ENCODE assay signal across 1 cellular context in the genomic region with DNA sequence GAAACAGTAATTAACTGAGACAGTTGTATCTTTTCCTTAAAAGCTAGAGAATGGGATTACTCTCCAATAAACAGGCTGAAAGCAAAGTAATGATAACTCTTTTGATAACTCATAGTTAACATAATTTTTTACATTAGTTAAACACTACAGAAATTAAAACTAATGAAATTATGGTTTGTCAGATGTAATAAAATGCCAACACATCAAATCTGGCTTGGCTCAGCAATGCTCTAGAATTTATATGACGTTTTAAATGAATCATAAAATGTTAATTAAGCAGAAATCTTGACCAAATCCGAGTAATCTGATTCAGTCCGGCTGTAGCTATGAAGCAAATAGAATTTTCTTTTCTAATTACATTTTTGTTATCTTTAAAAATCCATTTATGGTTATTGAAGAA.
TF ChIP-seq lines count a peak whose summit lies in the region.

No MANE protein-coding gene starts in this region.

TF ChIP-seq in HepG2, 621 proteins besides CTCF, POLR2A, EP300 and RAD21 (continued from another document):
- TF ChIP-seq ZNF614 (CRISPR knock-in tag; IDR thresholded peaks at IDR 0.05; ENCODE audit: borderline replicate concordance) (no peak), CENPT (CRISPR knock-in tag; IDR thresholded peaks at IDR 0.05; ENCODE audit: low read depth) (no peak), FLYWCH1 (CRISPR knock-in tag; IDR thresholded peaks at IDR 0.05) (no peak), ZFP41 (CRISPR knock-in tag; IDR thresholded peaks at IDR 0.05; ENCODE audit: borderline replicate concordance) (no peak), RFX5 (IDR thresholded peaks at IDR 0.05; ENCODE audit: low read depth, low read length) (no peak)
- TF ChIP-seq, protein P1, sequence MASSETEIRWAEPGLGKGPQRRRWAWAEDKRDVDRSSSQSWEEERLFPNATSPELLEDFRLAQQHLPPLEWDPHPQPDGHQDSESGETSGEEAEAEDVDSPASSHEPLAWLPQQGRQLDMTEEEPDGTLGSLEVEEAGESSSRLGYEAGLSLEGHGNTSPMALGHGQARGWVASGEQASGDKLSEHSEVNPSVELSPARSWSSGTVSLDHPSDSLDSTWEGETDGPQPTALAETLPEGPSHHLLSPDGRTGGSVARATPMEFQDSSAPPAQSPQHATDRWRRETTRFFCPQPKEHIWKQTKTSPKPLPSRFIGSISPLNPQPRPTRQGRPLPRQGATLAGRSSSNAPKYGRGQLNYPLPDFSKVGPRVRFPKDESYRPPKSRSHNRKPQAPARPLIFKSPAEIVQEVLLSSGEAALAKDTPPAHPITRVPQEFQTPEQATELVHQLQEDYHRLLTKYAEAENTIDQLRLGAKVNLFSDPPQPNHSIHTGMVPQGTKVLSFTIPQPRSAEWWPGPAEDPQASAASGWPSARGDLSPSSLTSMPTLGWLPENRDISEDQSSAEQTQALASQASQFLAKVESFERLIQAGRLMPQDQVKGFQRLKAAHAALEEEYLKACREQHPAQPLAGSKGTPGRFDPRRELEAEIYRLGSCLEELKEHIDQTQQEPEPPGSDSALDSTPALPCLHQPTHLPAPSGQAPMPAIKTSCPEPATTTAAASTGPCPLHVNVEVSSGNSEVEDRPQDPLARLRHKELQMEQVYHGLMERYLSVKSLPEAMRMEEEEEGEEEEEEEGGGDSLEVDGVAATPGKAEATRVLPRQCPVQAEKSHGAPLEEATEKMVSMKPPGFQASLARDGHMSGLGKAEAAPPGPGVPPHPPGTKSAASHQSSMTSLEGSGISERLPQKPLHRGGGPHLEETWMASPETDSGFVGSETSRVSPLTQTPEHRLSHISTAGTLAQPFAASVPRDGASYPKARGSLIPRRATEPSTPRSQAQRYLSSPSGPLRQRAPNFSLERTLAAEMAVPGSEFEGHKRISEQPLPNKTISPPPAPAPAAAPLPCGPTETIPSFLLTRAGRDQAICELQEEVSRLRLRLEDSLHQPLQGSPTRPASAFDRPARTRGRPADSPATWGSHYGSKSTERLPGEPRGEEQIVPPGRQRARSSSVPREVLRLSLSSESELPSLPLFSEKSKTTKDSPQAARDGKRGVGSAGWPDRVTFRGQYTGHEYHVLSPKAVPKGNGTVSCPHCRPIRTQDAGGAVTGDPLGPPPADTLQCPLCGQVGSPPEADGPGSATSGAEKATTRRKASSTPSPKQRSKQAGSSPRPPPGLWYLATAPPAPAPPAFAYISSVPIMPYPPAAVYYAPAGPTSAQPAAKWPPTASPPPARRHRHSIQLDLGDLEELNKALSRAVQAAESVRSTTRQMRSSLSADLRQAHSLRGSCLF (CRISPR knock-in tag; IDR thresholded peaks at IDR 0.05; ENCODE audit: borderline replicate concordance): no peak
